8 cellular contexts compared by ENCODE assay signal in the genomic region with DNA sequence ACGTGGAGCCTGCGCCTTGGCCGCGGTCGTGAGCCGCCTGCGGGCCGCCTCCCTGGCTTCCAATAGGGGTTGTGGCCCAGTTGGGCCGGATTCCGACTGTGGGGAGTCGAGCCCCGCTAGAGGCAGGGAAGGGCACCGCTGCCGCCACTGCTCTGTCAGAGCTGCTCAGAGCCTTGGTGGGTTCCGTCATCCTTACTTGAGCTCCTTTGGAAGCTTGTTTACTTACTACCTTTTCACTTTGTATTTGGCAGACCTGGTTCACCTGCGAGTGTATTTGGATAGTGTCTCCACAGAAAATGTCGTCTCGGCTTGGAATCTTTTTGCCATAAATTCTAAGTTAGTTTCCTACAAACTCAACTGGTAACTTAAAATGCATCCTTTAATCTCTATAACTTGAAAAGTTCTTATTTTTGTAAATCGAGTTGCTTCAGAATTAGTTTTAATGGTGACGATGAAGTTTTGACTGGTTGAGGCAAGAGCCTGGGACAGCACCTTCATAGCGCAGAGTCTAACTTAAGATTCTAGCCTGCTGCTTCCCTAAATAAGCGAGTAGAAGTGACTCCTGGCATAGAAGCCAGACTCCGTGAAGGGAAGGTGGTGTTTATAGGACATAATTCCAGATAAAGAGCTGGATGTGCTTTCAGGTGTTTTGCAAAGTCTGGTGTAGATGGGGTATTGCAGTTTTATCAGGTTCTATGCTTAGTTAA. TPM values are rescaled to one million over a fixed set of nuclear protein-coding genes. Genes with fewer than 3 reads are reported as not detected.
A peak's percentile ranks its signal among the peaks of the same experiment; 100 is the strongest.
DNase-seq lines count a peak whose midpoint lies in the region; ATAC-seq and TF ChIP-seq lines count a peak whose summit lies in the region.

No MANE protein-coding gene starts in this region.

- BruUV-seq in Panc1 (replicated peaks; lab: Mats Ljungman, UMichigan) = no TSS peak

- peak overlapping the region; percentile 88 for H3K27ac Mint-ChIP-seq in T-helper 1 cell treated with Interleukin-12 subunit alpha and Interleukin-12 subunit beta and Interleukin-4 antibody, amounts not matched to agents 30 μg/mL and 1 μg/mL, for 36 hours
- H3K27ac Mint-ChIP-seq in endothelial cell (ENCODE audit: unreplicated experiment) = peak overlapping the region; percentile 83

- H2AFZ ChIP-seq in neuronal stem cell (ENCODE audit: low read length) = peak overlapping the region; percentile 95

- H3K9me3 ChIP-seq in Panc1 (ENCODE audit: control insufficient read depth, insufficient read depth, low read depth, low read length) (no peaks in the 10 kb centered on the region), neuronal stem cell (replicated peaks in 1 of 2; ENCODE audit: control insufficient read depth in 2 of 2, insufficient read depth in 1 of 2, low read depth in 1 of 2, low read length in 2 of 2) (peaks cover 0 to 6% of the 10 kb centered on the region in 2 donors)

- peak overlapping the region; percentile 89 for H3K27ac ChIP-seq in Panc1 (ENCODE audit: low read length)
- peak overlapping the region; percentile 99 for H3K27ac ChIP-seq in neuronal stem cell (replicated peaks; ENCODE audit: low read length)

- peak overlapping the region; percentile 66 for H3K4me2 ChIP-seq in neuronal stem cell (ENCODE audit: insufficient read depth, low read length, poor library complexity, severe bottlenecking)

- H4K91ac ChIP-seq in neuronal stem cell (ENCODE audit: low read depth, low read length, poor library complexity) = no peak overlapping the region

- H3K9me3 Mint-ChIP-seq in T-helper 1 cell treated with Interleukin-12 subunit alpha and Interleukin-12 subunit beta and Interleukin-4 antibody, amounts not matched to agents 30 μg/mL and 1 μg/mL, for 36 hours = no peaks in the 10 kb centered on the region
- no peaks in the 10 kb centered on the region for H3K9me3 Mint-ChIP-seq in endothelial cell (ENCODE audit: unreplicated experiment)

- H3K9ac ChIP-seq in neuronal stem cell (ENCODE audit: low read depth, low read length, poor library complexity) = peak overlapping the region; percentile 100

- H3K4me3 ChIP-seq in Panc1 (ENCODE audit: low read depth in 2 of 2, low read length in 2 of 2) (peak overlapping the region; percentile 82 to 83), neuronal stem cell (ENCODE audit: low read length in 2 of 2) (peak overlapping the region; percentile 79 to 88)

- no CpG with 5 or more reads among the region's 23 CpGs for WGBS in neuronal stem cell (ENCODE audit: extremely low coverage in 2 of 2, insufficient read length in 2 of 2, insufficient replicate concordance in 1 of 2), 2 donors

- TF ChIP-seq CTCF in Panc1 (IDR thresholded peaks at IDR 0.05) = no peak
- TF ChIP-seq CTCF in endothelial cell (IDR thresholded peaks at IDR 0.05; ENCODE audit: unreplicated experiment) = no peak

- H3K27me3 ChIP-seq in Panc1 (ENCODE audit: control insufficient read depth, insufficient read depth, low read length) = no peaks in the 10 kb centered on the region
- no peaks in the 10 kb centered on the region for H3K27me3 ChIP-seq in neuronal stem cell (ENCODE audit: control insufficient read depth in 3 of 3, insufficient read depth in 3 of 3, low read depth in 1 of 3, low read length in 3 of 3)

- in situ Hi-C loops in Panc1 (cut with HindIII; ENCODE audit: low pct_unique_long_range_greater_than_20kb, low sequenced_read_pairs) = no loop called here

- H3K27me3 Mint-ChIP-seq in T-helper 1 cell treated with Interleukin-12 subunit alpha and Interleukin-12 subunit beta and Interleukin-4 antibody, amounts not matched to agents 30 μg/mL and 1 μg/mL, for 36 hours (ENCODE audit: low read depth) = no peaks in the 10 kb centered on the region
- H3K27me3 Mint-ChIP-seq in endothelial cell (ENCODE audit: unreplicated experiment) = peaks cover 6% of the 10 kb centered on the region

- peak overlapping the region; percentile 97 for H3K18ac ChIP-seq in neuronal stem cell (ENCODE audit: low read length)

- H3K14ac ChIP-seq in neuronal stem cell (ENCODE audit: low read length) = peak overlapping the region; percentile 89

- no peak overlapping the region for H2AK5ac ChIP-seq in neuronal stem cell (ENCODE audit: low read depth, low read length)

- H3K36me3 ChIP-seq in Panc1 (ENCODE audit: control insufficient read depth, insufficient read depth, low read length) (peaks cover 7% of the 10 kb centered on the region; the same call in 1 of the 2 replicates), neuronal stem cell (replicated peaks in 1 of 2; ENCODE audit: control insufficient read depth in 2 of 2, insufficient read depth in 2 of 2, low read length in 2 of 2) (peaks cover 0 to 12% of the 10 kb centered on the region in 2 donors)

- H3K4me1 Mint-ChIP-seq in T-helper 1 cell treated with Interleukin-12 subunit alpha and Interleukin-12 subunit beta and Interleukin-4 antibody, amounts not matched to agents 30 μg/mL and 1 μg/mL, for 36 hours (ENCODE audit: low read depth) = peaks cover 28% of the 10 kb centered on the region
- H3K4me1 Mint-ChIP-seq in endothelial cell (ENCODE audit: unreplicated experiment) = peaks cover 24% of the 10 kb centered on the region

- intact Hi-C loops in Panc1 (cut with micrococcal nuclease; ENCODE audit: unreplicated experiment) = no loop called here

- no peak overlapping the region for H3K4ac ChIP-seq in neuronal stem cell (ENCODE audit: low read length)

- H3K4me1 ChIP-seq in Panc1 (ENCODE audit: control insufficient read depth, insufficient read depth, low read length) (peaks cover 17% of the 10 kb centered on the region), neuronal stem cell (ENCODE audit: control insufficient read depth in 2 of 2, insufficient read depth in 1 of 2, low read depth in 1 of 2, low read length in 2 of 2) (peaks cover 13 to 18% of the 10 kb centered on the region in 2 donors)

- no peak overlapping the region for H4K8ac ChIP-seq in neuronal stem cell (ENCODE audit: low read depth, low read length)

- peak overlapping the region; percentile 97 for H2BK5ac ChIP-seq in neuronal stem cell (ENCODE audit: low read length)

- H2BK120ac ChIP-seq in neuronal stem cell (ENCODE audit: low read depth, low read length) = no peak overlapping the region

- peak overlapping the region; percentile 84 for H2BK15ac ChIP-seq in neuronal stem cell (ENCODE audit: low read length)

- no peaks in the 10 kb centered on the region for H3K79me1 ChIP-seq in neuronal stem cell (ENCODE audit: low read depth, low read length)

- no peak for DNase-seq in T-helper 1 cell
- no peak for DNase-seq in Panc1 (ENCODE audit: low read depth, low spot score)
- DNase-seq in endothelial cell (ENCODE audit: low spot score) = no peak
- DNase-seq in neuronal stem cell (ENCODE audit: low spot score) = no peak
- no peak for DNase-seq in GDM1 (lab: John Stamatoyannopoulos, UW)

- H3K4me3 Mint-ChIP-seq in T-helper 1 cell treated with Interleukin-12 subunit alpha and Interleukin-12 subunit beta and Interleukin-4 antibody, amounts not matched to agents 30 μg/mL and 1 μg/mL, for 36 hours = peak overlapping the region; percentile 90
- H3K4me3 Mint-ChIP-seq in endothelial cell (ENCODE audit: unreplicated experiment) = peak overlapping the region; percentile 92

- peaks cover 4% of the 10 kb centered on the region for H3K36me3 Mint-ChIP-seq in T-helper 1 cell treated with Interleukin-12 subunit alpha and Interleukin-12 subunit beta and Interleukin-4 antibody, amounts not matched to agents 30 μg/mL and 1 μg/mL, for 36 hours (ENCODE audit: low read depth)
- H3K36me3 Mint-ChIP-seq in endothelial cell (ENCODE audit: low read depth, unreplicated experiment) = no peaks in the 10 kb centered on the region

- H2BK12ac ChIP-seq in neuronal stem cell (ENCODE audit: low read length) = no peak overlapping the region

- POLR2A ChIA-PET in Panc1 (lab: Charles Lee) = no interaction called here

- CTCF ChIA-PET in Panc1 (lab: Charles Lee) = interaction anchor here (1.1 kb wide), 1 partner anchor 69 kb away, joined by 8 read pairs; no protein-coding TSS in a partner anchor

- ATAC-seq in HG02763 (IDR thresholded peaks at IDR 0.05; ENCODE audit: unreplicated experiment) = peak; percentile 17
- peak; percentile 25 for ATAC-seq in Panc1
- ATAC-seq in HG02970 (IDR thresholded peaks at IDR 0.05; ENCODE audit: low FRiP score, unreplicated experiment) = no peak

- H3K23ac ChIP-seq in neuronal stem cell (ENCODE audit: low read depth, low read length, poor library complexity) = peak overlapping the region; percentile 69

RNA-seq across cellular contexts. Expression of gene DAG1, which starts 0.8 kb away (rescaled TPM):
- 160 TPM for total RNA-seq in Panc1 (2021; ENCODE audit: unreplicated experiment)
- polyA plus RNA-seq in Panc1 (2012; ENCODE audit: insufficient read length) = 74.8 TPM
- total RNA-seq in endothelial cell (ENCODE audit: unreplicated experiment) = 54.8 TPM
- 70.2 TPM for polyA plus RNA-seq in neuronal stem cell (2013, experiment 1 of 2)
- polyA plus RNA-seq in neuronal stem cell (2013, experiment 2 of 2) = 71.5 TPM

RNA-seq across cellular contexts. Expression of gene NICN1, which starts 41.7 kb away (rescaled TPM):
- 9.2 TPM for total RNA-seq in Panc1 (2021; ENCODE audit: unreplicated experiment)
- polyA plus RNA-seq in Panc1 (2012; ENCODE audit: insufficient read length) = 9.8 TPM
- 30.0 TPM for total RNA-seq in endothelial cell (ENCODE audit: unreplicated experiment)
- 14.9 TPM for polyA plus RNA-seq in neuronal stem cell (2013, experiment 1 of 2)
- polyA plus RNA-seq in neuronal stem cell (2013, experiment 2 of 2) = 12.4 TPM

RNA-seq across cellular contexts. Expression of gene AMT, which starts 48.6 kb away (rescaled TPM):
- 1.1 TPM for total RNA-seq in Panc1 (2021; ENCODE audit: unreplicated experiment)
- 2.9 TPM for polyA plus RNA-seq in Panc1 (2012; ENCODE audit: insufficient read length)
- total RNA-seq in endothelial cell (ENCODE audit: unreplicated experiment) = 11.9 TPM
- 21.6 TPM for polyA plus RNA-seq in neuronal stem cell (2013, experiment 1 of 2)
- 22.1 TPM for polyA plus RNA-seq in neuronal stem cell (2013, experiment 2 of 2)

RNA-seq across cellular contexts. Expression of gene TCTA, which starts 58.6 kb away (rescaled TPM):
- 17.6 TPM for total RNA-seq in Panc1 (2021; ENCODE audit: unreplicated experiment)
- 17.0 TPM for polyA plus RNA-seq in Panc1 (2012; ENCODE audit: insufficient read length)
- 17.3 TPM for total RNA-seq in endothelial cell (ENCODE audit: unreplicated experiment)
- polyA plus RNA-seq in neuronal stem cell (2013, experiment 1 of 2) = 2.6 TPM
- polyA plus RNA-seq in neuronal stem cell (2013, experiment 2 of 2) = 2.8 TPM

RNA-seq across cellular contexts. Expression of gene RHOA, which starts 59.1 kb away (rescaled TPM):
- total RNA-seq in Panc1 (2021; ENCODE audit: unreplicated experiment) = 296 TPM
- polyA plus RNA-seq in Panc1 (2012; ENCODE audit: insufficient read length) = 375 TPM
- total RNA-seq in endothelial cell (ENCODE audit: unreplicated experiment) = 583 TPM
- polyA plus RNA-seq in neuronal stem cell (2013, experiment 1 of 2) = 432 TPM
- polyA plus RNA-seq in neuronal stem cell (2013, experiment 2 of 2) = 436 TPM
